ENCODE assay signal across 2 cellular contexts in genomic region chr2:210626849-210627248, GRCh38.
TF ChIP-seq lines count a peak whose summit lies in the region.

No MANE protein-coding gene starts in this region.

TF ChIP-seq in A549, 52 proteins besides CTCF, POLR2A, EP300 and RAD21 (continued from another document):
- TF ChIP-seq POLR2AphosphoS2 (conservative IDR thresholded peaks at IDR 0.05; ENCODE audit: low read length) (no peak), HOXA7 (CRISPR knock-in tag; IDR thresholded peaks at IDR 0.05) (no peak), BCL3 (IDR thresholded peaks at IDR 0.05) (no peak), PBX3 (IDR thresholded peaks at IDR 0.05) (no peak), CBX8 (IDR thresholded peaks at IDR 0.05) (no peak), SREBF2 (IDR thresholded peaks at IDR 0.05) (no peak), GATA3 (IDR thresholded peaks at IDR 0.05; ENCODE audit: borderline replicate concordance) (no peak), RFX5 (IDR thresholded peaks at IDR 0.05) (no peak), ZC3H11A (IDR thresholded peaks at IDR 0.05) (no peak), HOXB13 (CRISPR knock-in tag; IDR thresholded peaks at IDR 0.05; ENCODE audit: low read depth) (no peak)

TF ChIP-seq in GM23338, 12 proteins besides CTCF, POLR2A, EP300 and RAD21 (continued from another document):
- no peak for TF ChIP-seq ZNF462 (CRISPR knock-in tag; IDR thresholded peaks at IDR 0.05)
- no peak for TF ChIP-seq CREB1 (CRISPR knock-in tag; IDR thresholded peaks at IDR 0.05; ENCODE audit: low read depth)
- no peak for TF ChIP-seq JUNB (IDR thresholded peaks at IDR 0.05; ENCODE audit: unreplicated experiment)
- no peak for TF ChIP-seq EZH2 (IDR thresholded peaks at IDR 0.05; ENCODE audit: low read depth, unreplicated experiment)
- no peak for TF ChIP-seq ZNF114 (CRISPR knock-in tag; IDR thresholded peaks at IDR 0.05)
- no peak for TF ChIP-seq ETS1 (IDR thresholded peaks at IDR 0.05)
- no peak for TF ChIP-seq EZH2phosphoT487 (IDR thresholded peaks at IDR 0.05; ENCODE audit: unreplicated experiment)
- TF ChIP-seq ZNF331 (CRISPR knock-in tag; IDR thresholded peaks at IDR 0.05; ENCODE audit: low read depth) = no peak
